Comparison of ENCODE assay signal across 25 cellular contexts in genomic region chr21:27400045-27400444, GRCh38.
DNase-seq lines count a peak whose midpoint lies in the region; ATAC-seq, FAIRE-seq and TF ChIP-seq lines count a peak whose summit lies in the region.
"Had no signal": no experiment of that assay in that cellular context is flagged by ENCODE, and none has a peak within 500 bp of the region (broad histone marks: within the 10 kb centered on the region; RNA-seq: fewer than 3 reads in every experiment).

No MANE protein-coding gene starts in this region.

- H2AK5ac ChIP-seq in IMR-90 (ENCODE audit: low read depth, low read length), result no peak overlapping the region

- H3K4me1 Mint-ChIP-seq in GM23338 (peaks cover 6% of the 10 kb centered on the region; the same call in 2 of the 3 replicates), osteocyte (ENCODE audit: unreplicated experiment) (peaks cover 37% of the 10 kb centered on the region), progenitor cell of endocrine pancreas (ENCODE audit: low read depth) (peaks cover 2% of the 10 kb centered on the region)
- H3K4me1 Mint-ChIP-seq: CD4-positive, alpha-beta memory T cell had no signal

- TF ChIP-seq EP300 in HepG2 (IDR thresholded peaks at IDR 0.05; ENCODE audit: low read depth in 2 of 2, low read length in 2 of 2), result no peak
- no peak for TF ChIP-seq EP300 in HepG2 (CRISPR knock-in tag; IDR thresholded peaks at IDR 0.05; ENCODE audit: borderline replicate concordance)

- CTCF ChIA-PET in IMR-90 (lab: Yijun Ruan, JAX) (no interaction called here), HepG2 (lab: Yijun Ruan, JAX; ENCODE audit: low intra/inter-chr PET ratio, low total read pairs) (no interaction called here)

- peak overlapping the region; percentile 31 for H3K18ac ChIP-seq in IMR-90 (ENCODE audit: low read depth, low read length)

- H4K5ac ChIP-seq in IMR-90 (ENCODE audit: low read depth, low read length), result peak overlapping the region; percentile 21

- H3K27me3 Mint-ChIP-seq in GM23338 (ENCODE audit: insufficient read depth, low read depth, poor library complexity) (peaks cover 2% of the 10 kb centered on the region), osteocyte (ENCODE audit: unreplicated experiment) (no peaks in the 10 kb centered on the region), progenitor cell of endocrine pancreas (no peaks in the 10 kb centered on the region)
- H3K27me3 Mint-ChIP-seq: CD4-positive, alpha-beta memory T cell had no signal

- TF ChIP-seq POLR2A in IMR-90 (IDR thresholded peaks at IDR 0.05; ENCODE audit: low read depth, low read length), result no peak
- TF ChIP-seq POLR2A in HepG2 (IDR thresholded peaks at IDR 0.05; ENCODE audit: insufficient read depth in 1 of 2, low read depth in 2 of 2, low read length in 2 of 2), result no peak

- TF ChIP-seq CTCF in GM23338 (conservative IDR thresholded peaks at IDR 0.05; ENCODE audit: low read depth in 2 of 2), result no peak
- TF ChIP-seq CTCF in IMR-90 (conservative IDR thresholded peaks at IDR 0.05; ENCODE audit: low read depth, low read length), result no peak
- no peak for TF ChIP-seq CTCF in osteocyte (IDR thresholded peaks at IDR 0.05)
- no peak for TF ChIP-seq CTCF in HepG2 (CRISPR knock-in tag; IDR thresholded peaks at IDR 0.05)
- no peak for TF ChIP-seq CTCF in progenitor cell of endocrine pancreas (IDR thresholded peaks at IDR 0.05; ENCODE audit: unreplicated experiment)

- H3K9ac ChIP-seq in IMR-90 (ENCODE audit: low read depth, low read length) (no peak overlapping the region), HepG2 (ENCODE audit: insufficient read depth, low read depth, low read length) (no peak overlapping the region)
- H3K9ac ChIP-seq: GM23248, SK-N-SH had no signal

- H2AFZ ChIP-seq in GM23338, result peak overlapping the region; percentile 78
- H2AFZ ChIP-seq in IMR-90 (replicated peaks; ENCODE audit: low read length, poor library complexity), result no peak overlapping the region
- no peak overlapping the region for H2AFZ ChIP-seq in HepG2 (ENCODE audit: low read length)
- H2AFZ ChIP-seq: GM23248 had no signal

- H3K9me3 ChIP-seq in IMR-90 (ENCODE audit: control insufficient read depth, insufficient read depth, low read length), result no peaks in the 10 kb centered on the region
- peaks cover 82% of the 10 kb centered on the region for H3K9me3 ChIP-seq in HepG2 (ENCODE audit: low read length)
- H3K9me3 ChIP-seq: Peyer's patch, SK-N-SH had no signal

- H4K20me1 ChIP-seq in GM23338 (replicated peaks; ENCODE audit: insufficient read depth), result no peaks in the 10 kb centered on the region
- no peaks in the 10 kb centered on the region for H4K20me1 ChIP-seq in IMR-90 (ENCODE audit: insufficient read depth, low read length)
- no peaks in the 10 kb centered on the region for H4K20me1 ChIP-seq in HepG2 (ENCODE audit: insufficient read depth, low read length)

- H3K9me3 Mint-ChIP-seq in GM23338 (no peaks in the 10 kb centered on the region), osteocyte (ENCODE audit: unreplicated experiment) (peaks cover 15% of the 10 kb centered on the region), progenitor cell of endocrine pancreas (ENCODE audit: low read depth) (no peaks in the 10 kb centered on the region)

- H3K36me3 Mint-ChIP-seq in GM23338 (ENCODE audit: low read depth), result no peaks in the 10 kb centered on the region
- H3K36me3 Mint-ChIP-seq in osteocyte (ENCODE audit: unreplicated experiment), result peaks cover 3% of the 10 kb centered on the region
- H3K36me3 Mint-ChIP-seq in progenitor cell of endocrine pancreas (ENCODE audit: insufficient read depth), result no peaks in the 10 kb centered on the region
- H3K36me3 Mint-ChIP-seq: CD4-positive, alpha-beta memory T cell had no signal

- H3K36me3 ChIP-seq in GM23338 (ENCODE audit: insufficient read depth), result no peaks in the 10 kb centered on the region
- no peaks in the 10 kb centered on the region for H3K36me3 ChIP-seq in IMR-90 (ENCODE audit: control insufficient read depth, insufficient read depth, low read length)
- no peaks in the 10 kb centered on the region for H3K36me3 ChIP-seq in HepG2 (replicated peaks in 1 of 2; ENCODE audit: control insufficient read depth in 1 of 2, insufficient read depth in 2 of 2, low read length in 2 of 2)
- H3K36me3 ChIP-seq: Peyer's patch had no signal

- no peak overlapping the region for H2BK20ac ChIP-seq in IMR-90 (ENCODE audit: low read depth, low read length)

- no peak overlapping the region for H3K4ac ChIP-seq in IMR-90 (ENCODE audit: low read depth, low read length)

- intact Hi-C loops in IMR-90 (cut with micrococcal nuclease) (no loop called here), HepG2 (cut with micrococcal nuclease; ENCODE audit: unreplicated experiment) (no loop called here)

- in situ Hi-C loops in IMR-90 (cut with MboI; ENCODE audit: low sequenced_read_pairs), result no loop called here
- in situ Hi-C loops in HepG2 (cut with HindIII; ENCODE audit: extremely low pct_ligation_motif_present, low pct_unique_long_range_greater_than_20kb), result no loop called here

- POLR2A ChIA-PET in IMR-90 (lab: Charles Lee; ENCODE audit: unreplicated experiment) (no interaction called here), HepG2 (lab: Yijun Ruan, JAX) (no interaction called here)

- H3K4me1 ChIP-seq in GM23338 (ENCODE audit: insufficient read depth), result no peaks in the 10 kb centered on the region
- H3K4me1 ChIP-seq in IMR-90 (ENCODE audit: control insufficient read depth, insufficient read depth, low read length), result no peaks in the 10 kb centered on the region
- no peaks in the 10 kb centered on the region for H3K4me1 ChIP-seq in HepG2 (ENCODE audit: insufficient read depth, low read length)
- H3K4me1 ChIP-seq: Peyer's patch had no signal

- no peak overlapping the region for H2AK9ac ChIP-seq in IMR-90 (replicated peaks; ENCODE audit: low read depth, low read length, poor library complexity)

- no peak overlapping the region for H3K23ac ChIP-seq in IMR-90 (ENCODE audit: low read depth, low read length)

- H3K56ac ChIP-seq in IMR-90 (ENCODE audit: extremely low read depth, insufficient read depth, low read length), result no peak overlapping the region

- DNase-seq in GM23338 (ENCODE audit: low spot score), result no peak
- no peak for DNase-seq in IMR-90
- DNase-seq in RPMI8226, result peak; percentile 54
- no peak for DNase-seq in osteocyte (ENCODE audit: extremely low spot score, unreplicated experiment)
- no peak for DNase-seq in HepG2 (ENCODE audit: low spot score)
- no peak for DNase-seq in activated CD8-positive, alpha-beta memory T cell treated with anti-CD3 and anti-CD28 coated beads for 24 hours
- no peak for DNase-seq in progenitor cell of endocrine pancreas (ENCODE audit: low spot score, unreplicated experiment)
- DNase-seq: C1 segment of cervical spinal cord; CD4-positive, alpha-beta memory T cell; COR-L47; EL; GDM1; GM23248; HCEC 1CT; Kasumi-1; NCI-H1694; NCI-H2029 treated with DMSO at 0.1 percent for 48 hours; NCI-H446 treated with DMSO at 0.1 percent for 48 hours; NCI-H526; Peyer's patch; SK-N-SH; SW 1271 had no signal

- H3K4me2 ChIP-seq in GM23338 (no peak overlapping the region), IMR-90 (ENCODE audit: low read depth, low read length) (peak overlapping the region; percentile 9; the same call in 1 of the 2 replicates), HepG2 (ENCODE audit: low read depth, low read length) (no peak overlapping the region)
- H3K4me2 ChIP-seq: SK-N-SH had no signal

- no peak overlapping the region for H4K91ac ChIP-seq in IMR-90 (ENCODE audit: insufficient read depth, low read depth, low read length)

- no peak overlapping the region for H2BK15ac ChIP-seq in IMR-90 (ENCODE audit: low read depth, low read length)

- no peak for FAIRE-seq in HepG2 (lab: Jason Lieb, UNC)
- FAIRE-seq: GM12878, K562 had no signal

- no peaks in the 10 kb centered on the region for H3K27me3 ChIP-seq in GM23338 (ENCODE audit: insufficient read depth)
- no peaks in the 10 kb centered on the region for H3K27me3 ChIP-seq in IMR-90 (ENCODE audit: control insufficient read depth, insufficient read depth, low read length)
- peaks cover 0 to 1% of the 10 kb centered on the region in 2 experiments; a peak in 1 of 5 replicates for H3K27me3 ChIP-seq in HepG2 (ENCODE audit: control insufficient read depth in 1 of 2, insufficient read depth in 2 of 2, low read length in 2 of 2)
- H3K27me3 ChIP-seq: Peyer's patch had no signal

- no peak overlapping the region for H2BK5ac ChIP-seq in IMR-90 (ENCODE audit: low read depth, low read length, poor library complexity, severe bottlenecking)

- H4K8ac ChIP-seq in IMR-90 (ENCODE audit: low read depth in 2 of 2, low read length in 2 of 2), result no peak overlapping the region; a peak in 1 of 4 replicates

- H3K14ac ChIP-seq in IMR-90 (replicated peaks; ENCODE audit: low read depth, low read length), result no peak overlapping the region

- H3F3A ChIP-seq in GM23338 (replicated peaks; ENCODE audit: low read depth), result no peaks in the 10 kb centered on the region

- no peak overlapping the region for H2BK120ac ChIP-seq in IMR-90 (ENCODE audit: low read depth, low read length)

- no CpG with 5 or more reads among the region's 4 CpGs for WGBS in IMR-90 (ENCODE audit: extremely low coverage in 2 of 2, insufficient read length in 1 of 2), 2 experiments
- WGBS in HepG2 (ENCODE audit: low lambda C conversion rate), result 4% methylated on average over 4 of the region's 4 CpGs

- H3K9me2 ChIP-seq in GM23338 (ENCODE audit: insufficient read depth), result no peaks in the 10 kb centered on the region
- H3K9me2 ChIP-seq: SK-N-SH had no signal

- TF ChIP-seq RAD21 in IMR-90 (IDR thresholded peaks at IDR 0.05; ENCODE audit: low read length) (no peak), HepG2 (CRISPR knock-in tag; IDR thresholded peaks at IDR 0.05) (no peak)

- H3K27ac Mint-ChIP-seq in GM23338 (no peak overlapping the region), osteocyte (ENCODE audit: unreplicated experiment) (peak overlapping the region; percentile 63), progenitor cell of endocrine pancreas (no peak overlapping the region)
- H3K27ac Mint-ChIP-seq: CD4-positive, alpha-beta memory T cell had no signal

- H3K27ac ChIP-seq in GM23338 (ENCODE audit: low read depth), result no peak overlapping the region
- no peak overlapping the region for H3K27ac ChIP-seq in IMR-90 (ENCODE audit: insufficient read depth, low read length)
- H3K27ac ChIP-seq in HepG2 (ENCODE audit: extremely low read length, insufficient read depth, low read length), result no peak overlapping the region
- H3K27ac ChIP-seq: GM23248, HL-60, Peyer's patch had no signal

- ATAC-seq in GM23338 (no peak), IMR-90 (ENCODE audit: low read depth) (no peak), HepG2 (no peak)
- ATAC-seq: GM12878, K562 had no signal

- BruUV-seq in IMR-90 (replicated peaks; lab: Mats Ljungman, UMichigan), result no TSS peak
- BruUV-seq in HepG2 (replicated peaks; lab: Mats Ljungman, UMichigan), result no TSS peak

- H3K79me1 ChIP-seq in IMR-90 (ENCODE audit: low read depth in 1 of 2, low read length in 2 of 2), result no peaks in the 10 kb centered on the region

- dilution Hi-C loops in IMR-90 (cut with HindIII; ENCODE audit: low sequenced_read_pairs, unreplicated experiment), result no loop called here

- 0 out of 2 replicates have a peak, but pooled peaks cover 2% of the 10 kb centered on the region for H3K9me1 ChIP-seq in IMR-90 (ENCODE audit: insufficient read depth, low read length)

- H3K4me3 ChIP-seq in GM23338, result no peak overlapping the region
- no peak overlapping the region for H3K4me3 ChIP-seq in IMR-90 (ENCODE audit: insufficient read depth, low read depth, low read length)
- no peak overlapping the region for H3K4me3 ChIP-seq in HepG2 (replicated peaks in 1 of 3; ENCODE audit: insufficient read depth in 1 of 3, low read depth in 2 of 3, low read length in 3 of 3)
- H3K4me3 ChIP-seq: GM12878, GM23248, K562, Peyer's patch had no signal

- H3K4me3 Mint-ChIP-seq in GM23338 (no peak overlapping the region), osteocyte (ENCODE audit: unreplicated experiment) (no peak overlapping the region), progenitor cell of endocrine pancreas (ENCODE audit: low read depth) (no peak overlapping the region)
- H3K4me3 Mint-ChIP-seq: CD4-positive, alpha-beta memory T cell had no signal

- no peaks in the 10 kb centered on the region for H3K79me2 ChIP-seq in GM23338 (replicated peaks; ENCODE audit: insufficient read depth)
- H3K79me2 ChIP-seq in HepG2 (ENCODE audit: insufficient read depth, low read length), result no peaks in the 10 kb centered on the region
